5 cellular contexts compared by ENCODE assay signal in genomic region chr1:224011153-224011552, GRCh38.
DNase-seq lines count a peak whose midpoint lies in the region; ATAC-seq, FAIRE-seq and TF ChIP-seq lines count a peak whose summit lies in the region.
"Not testable (repeated sequence)": the region's sequence is repeated elsewhere in the genome, so short reads cannot be mapped to it uniquely, and the experiment has no call there.

No MANE protein-coding gene starts in this region.

- peaks cover 26% of the 10 kb centered on the region for H3K36me3 Mint-ChIP-seq in CD4-positive, alpha-beta T cell (ENCODE audit: low read depth)
- H3K36me3 Mint-ChIP-seq in astrocyte (ENCODE audit: low read depth, unreplicated experiment) (peaks cover 20% of the 10 kb centered on the region), endodermal cell (ENCODE audit: low read depth) (peaks cover 29% of the 10 kb centered on the region)

- POLR2A ChIA-PET in CD4-positive, alpha-beta T cell (lab: Charles Lee): not testable (repeated sequence)

- not testable (repeated sequence) for H3K4me2 ChIP-seq in astrocyte (ENCODE audit: low read length)

- not testable (repeated sequence) for H3K9ac ChIP-seq in astrocyte (ENCODE audit: low read length); endodermal cell (ENCODE audit: extremely low read depth, low read length, poor library complexity, severe bottlenecking)

- not testable (repeated sequence) for TF ChIP-seq CTCF in CD4-positive, alpha-beta T cell (IDR thresholded peaks at IDR 0.05); astrocyte (IDR thresholded peaks at IDR 0.05; ENCODE audit: insufficient read depth, low read depth, low read length); bronchial epithelial cell (IDR thresholded peaks at IDR 0.05; ENCODE audit: insufficient read depth, low read length, severe bottlenecking); endodermal cell (conservative IDR thresholded peaks at IDR 0.05)

- peak; percentile 42 for FAIRE-seq in GM19239 (lab: Jason Lieb, UNC)
- FAIRE-seq in astrocyte (lab: Jason Lieb, UNC): peak; percentile 59
- FAIRE-seq in bronchial epithelial cell (lab: Jason Lieb, UNC): peak; percentile 92

- H4K20me1 ChIP-seq in astrocyte (ENCODE audit: insufficient read depth, low read length): not testable (repeated sequence)

- H3K4me1 ChIP-seq in astrocyte (ENCODE audit: insufficient read depth, low read length); endodermal cell (ENCODE audit: control insufficient read depth, insufficient read depth, low read length): not testable (repeated sequence)

- not testable (repeated sequence) for H3K36me3 ChIP-seq in astrocyte (ENCODE audit: insufficient read depth, low read length); bronchial epithelial cell (ENCODE audit: control insufficient read depth, insufficient read depth, low read length)
- peaks cover 11% of the 10 kb centered on the region for H3K36me3 ChIP-seq in endodermal cell (ENCODE audit: control insufficient read depth, insufficient read depth, low read length)

- H3K79me2 ChIP-seq in astrocyte (ENCODE audit: insufficient read depth, low read length): not testable (repeated sequence)

- H3K4me3 ChIP-seq in astrocyte (ENCODE audit: insufficient read depth, low read depth, low read length); bronchial epithelial cell (ENCODE audit: low read depth, low read length): not testable (repeated sequence)
- peak overlapping the region; percentile 67 for H3K4me3 ChIP-seq in endodermal cell (ENCODE audit: low read length)

- not testable (repeated sequence) for H3K27me3 ChIP-seq in CD4-positive, alpha-beta T cell (ENCODE audit: control insufficient read depth, insufficient read depth, low read length); astrocyte (ENCODE audit: insufficient read depth, low read length); bronchial epithelial cell (ENCODE audit: control insufficient read depth, insufficient read depth, low read length); endodermal cell (ENCODE audit: control insufficient read depth, insufficient read depth, low read length, poor library complexity, severe bottlenecking)

- intact Hi-C loops in CD4-positive, alpha-beta T cell (cut with DNase I, micrococcal nuclease): not testable (repeated sequence)

- H3K9me3 ChIP-seq in CD4-positive, alpha-beta T cell (ENCODE audit: control insufficient read depth, low read length): not testable (repeated sequence)
- H3K9me3 ChIP-seq in astrocyte (ENCODE audit: insufficient read depth, low read depth, low read length) (peaks cover 29% of the 10 kb centered on the region), endodermal cell (ENCODE audit: control insufficient read depth, low read length) (peaks cover 80% of the 10 kb centered on the region)

- H3K4me3 Mint-ChIP-seq in CD4-positive, alpha-beta T cell: peak overlapping the region; percentile 30
- H3K4me3 Mint-ChIP-seq in astrocyte (ENCODE audit: unreplicated experiment); endodermal cell: not testable (repeated sequence)

- CTCF ChIA-PET in CD4-positive, alpha-beta T cell (lab: Charles Lee): not testable (repeated sequence)

- not testable (repeated sequence) for H3K27ac Mint-ChIP-seq in CD4-positive, alpha-beta T cell; astrocyte (ENCODE audit: unreplicated experiment); endodermal cell

- ATAC-seq in CD4-positive, alpha-beta T cell (ENCODE audit: poor library complexity): not testable (repeated sequence)

- H3K4me1 Mint-ChIP-seq in CD4-positive, alpha-beta T cell (ENCODE audit: low read depth); astrocyte (ENCODE audit: low read depth, unreplicated experiment); endodermal cell: not testable (repeated sequence)

- H3K27ac ChIP-seq in CD4-positive, alpha-beta T cell (ENCODE audit: low read depth, low read length); astrocyte (ENCODE audit: low read depth, low read length); endodermal cell (ENCODE audit: low read depth, low read length): not testable (repeated sequence)

- not testable (repeated sequence) for H2AFZ ChIP-seq in astrocyte (ENCODE audit: low read depth, low read length)

- WGBS in endodermal cell (ENCODE audit: insufficient coverage in 1 of 2, insufficient read length in 1 of 2), 2 experiments: 93 to 94% methylated on average over 6 to 7 of the region's 7 CpGs

- H3K9me3 Mint-ChIP-seq in CD4-positive, alpha-beta T cell: not testable (repeated sequence)
- H3K9me3 Mint-ChIP-seq in astrocyte (ENCODE audit: unreplicated experiment): peaks cover 12% of the 10 kb centered on the region
- H3K9me3 Mint-ChIP-seq in endodermal cell: peaks cover 22% of the 10 kb centered on the region

- H3K27me3 Mint-ChIP-seq in CD4-positive, alpha-beta T cell; astrocyte (ENCODE audit: low read depth, unreplicated experiment); endodermal cell (ENCODE audit: insufficient read depth): not testable (repeated sequence)

- not testable (repeated sequence) for DNase-seq in CD4-positive, alpha-beta T cell; GM19239 (ENCODE audit: insufficient read length, low spot score); astrocyte (ENCODE audit: low read depth); bronchial epithelial cell (ENCODE audit: low read depth); endodermal cell
